Comparison of ENCODE assay signal across 8 cellular contexts in genomic region chr2:160491922-160492371, GRCh38.
DNase-seq lines count a peak whose midpoint lies in the region; FAIRE-seq and TF ChIP-seq lines count a peak whose summit lies in the region.

No MANE protein-coding gene starts in this region.

- H3K79me2 ChIP-seq in KMS-11 (ENCODE audit: insufficient read depth, low read depth): peaks cover 9% of the 10 kb centered on the region; the same call in 1 of the 2 replicates

- peaks cover 27% of the 10 kb centered on the region for H3K4me1 ChIP-seq in KMS-11 (ENCODE audit: low read depth, poor library complexity, severe bottlenecking)

- peak overlapping the region; percentile 96 for H2AFZ ChIP-seq in KMS-11 (ENCODE audit: low read depth)

- peak overlapping the region; percentile 78 for H3K4me2 ChIP-seq in KMS-11

- DNase-seq in AG09309 (ENCODE audit: low read depth): peak; percentile 55
- peak; percentile 82 to 86 for DNase-seq in cardiac fibroblast (ENCODE audit: low read depth in 2 of 2)
- DNase-seq in medulla oblongata (ENCODE audit: extremely low spot score): peak; percentile 14
- DNase-seq in urothelium cell line (ENCODE audit: low spot score): peak; percentile 24
- no peak for DNase-seq in KBM-7
- DNase-seq in ecto neural progenitor cell (ENCODE audit: low spot score): no peak
- DNase-seq in NCI-H524 (lab: John Stamatoyannopoulos, UW): no peak

- H3K36me3 ChIP-seq in KMS-11 (ENCODE audit: insufficient read depth): no peaks in the 10 kb centered on the region

- no peaks in the 10 kb centered on the region; the same call in 1 of the 2 replicates for H3K27me3 ChIP-seq in KMS-11 (ENCODE audit: insufficient read depth, low read depth)

- H3K27ac ChIP-seq in KMS-11: peak overlapping the region; percentile 74

- H4K20me1 ChIP-seq in KMS-11 (ENCODE audit: insufficient read depth): no peaks in the 10 kb centered on the region

- H3K9ac ChIP-seq in KMS-11: peak overlapping the region; percentile 75

- H3K4me3 ChIP-seq in AG09309 (ENCODE audit: control insufficient read depth, low read depth, low read length) (peak overlapping the region; percentile 91), KMS-11 (IDR thresholded peaks at IDR 0.05; ENCODE audit: insufficient read depth, low read depth, low read length) (peak overlapping the region; percentile 6), cardiac fibroblast (replicated peaks in 1 of 2; ENCODE audit: low read depth in 2 of 2, low read length in 2 of 2) (peak overlapping the region; percentile 76 to 86)

- TF ChIP-seq CTCF in AG09309 (IDR thresholded peaks at IDR 0.05; ENCODE audit: control insufficient read depth, insufficient read depth, low read depth, low read length, missing control alignments): no peak
- no peak for TF ChIP-seq CTCF in KMS-11 (conservative IDR thresholded peaks at IDR 0.05; ENCODE audit: low read depth, low read length)
- no peak for TF ChIP-seq CTCF in cardiac fibroblast (IDR thresholded peaks at IDR 0.05; ENCODE audit: low read depth, low read length)

- no peak for FAIRE-seq in urothelium cell line (lab: Jason Lieb, UNC)

- in situ Hi-C loops in KBM-7 (cut with MboI; ENCODE audit: low pct_unique_long_range_greater_than_20kb, low sequenced_read_pairs): no loop called here

Comparison
In these comparisons a context has a peak if more than half of its experiments do, and no peak if none do; other contexts are left out.
1. DNase-seq: peak in AG09309 (single experiment), cardiac fibroblast (2 of 2), medulla oblongata (single experiment) and urothelium cell line (single experiment); none in KBM-7 (single experiment), ecto neural progenitor cell (single experiment) and NCI-H524 (0 of 2).
2. H3K4me3 ChIP-seq: peak in every context shown above with its lines; median percentile 91 in AG09309; 81 in cardiac fibroblast; 6 in KMS-11.